23 cellular contexts compared by ENCODE assay signal in genomic region chr16:83940630-83941378, GRCh38. TPM values are rescaled to one million over a fixed set of nuclear protein-coding genes. Genes with fewer than 3 reads are reported as not detected.
DNase-seq lines count a peak whose midpoint lies in the region; ATAC-seq and TF ChIP-seq lines count a peak whose summit lies in the region.
"Had no signal": no experiment of that assay in that cellular context is flagged by ENCODE, and none has a peak within 500 bp of the region (broad histone marks: within the 10 kb centered on the region; RNA-seq: fewer than 3 reads in every experiment).

No MANE protein-coding gene starts in this region.

- H3K4me3 ChIP-seq in neutrophil (ENCODE audit: low read depth in 1 of 2, low read length in 1 of 2) = no peak overlapping the region
- H3K4me3 ChIP-seq: ascending aorta, psoas muscle had no signal

- H3K36me3 Mint-ChIP-seq in activated naive CD8-positive, alpha-beta T cell treated with anti-CD3 and anti-CD28 coated beads for 36 hours = no peaks in the 10 kb centered on the region
- H3K36me3 Mint-ChIP-seq: naive thymus-derived CD8-positive, alpha-beta T cell had no signal

- TF ChIP-seq CTCF in neutrophil (IDR thresholded peaks at IDR 0.05) = no peak

- no peaks in the 10 kb centered on the region for H3K27me3 Mint-ChIP-seq in activated naive CD8-positive, alpha-beta T cell treated with anti-CD3 and anti-CD28 coated beads for 36 hours

- H3K4me1 Mint-ChIP-seq in activated naive CD8-positive, alpha-beta T cell treated with anti-CD3 and anti-CD28 coated beads for 36 hours = peaks cover 6% of the 10 kb centered on the region

- H3K36me3 ChIP-seq in neutrophil = no peaks in the 10 kb centered on the region
- H3K36me3 ChIP-seq: ascending aorta had no signal

- no peak overlapping the region for H3K27ac Mint-ChIP-seq in activated naive CD8-positive, alpha-beta T cell treated with anti-CD3 and anti-CD28 coated beads for 36 hours
- H3K27ac Mint-ChIP-seq: activated naive CD4-positive, alpha-beta T cell treated with anti-CD3 and anti-CD28 coated beads for 36 hours; B cell; effector memory CD8-positive, alpha-beta T cell; HFFc6 had no signal

- peaks cover 15 to 16% of the 10 kb centered on the region in 2 experiments for H3K4me1 ChIP-seq in neutrophil (ENCODE audit: control insufficient read depth in 1 of 2, insufficient read depth in 1 of 2, low read depth in 1 of 2, low read length in 1 of 2)
- H3K4me1 ChIP-seq: ascending aorta, psoas muscle had no signal

- H3K9me3 ChIP-seq in neutrophil = no peaks in the 10 kb centered on the region
- H3K9me3 ChIP-seq: ascending aorta, psoas muscle had no signal

- no peak for ATAC-seq in GM21526 (IDR thresholded peaks at IDR 0.05; ENCODE audit: low FRiP score, unreplicated experiment)
- no peak for ATAC-seq in GM18909 (IDR thresholded peaks at IDR 0.05; ENCODE audit: poor library complexity, unreplicated experiment)
- ATAC-seq: activated T-cell treated with anti-CD3 and anti-CD28 coated beads, Interleukin-2, amount 50 U/mL, for 4 hours; effector memory CD8-positive, alpha-beta T cell; left colon; naive thymus-derived CD8-positive, alpha-beta T cell had no signal

- DNase-seq in NCI-H1092 treated with DMSO at 0.1 percent for 48 hours (lab: John Stamatoyannopoulos, UW) (peak; percentile 36), NCI-H1092 (lab: John Stamatoyannopoulos, UW) (no peak), NCI-H1694 (lab: John Stamatoyannopoulos, UW) (peak; percentile 37), NCI-H748 (lab: John Stamatoyannopoulos, UW; ENCODE audit: unreplicated experiment) (peak; percentile 25)
- no peak for DNase-seq in activated naive CD8-positive, alpha-beta T cell treated with anti-CD3 and anti-CD28 coated beads for 36 hours
- DNase-seq: activated naive CD4-positive, alpha-beta T cell treated with anti-CD3 and anti-CD28 coated beads for 36 hours; activated T-cell treated with anti-CD3 and anti-CD28 coated beads, Interleukin-2, amount 50 U/mL, for 4 hours; effector memory CD8-positive, alpha-beta T cell; HFFc6; KBM-7; left colon; MV-4-11; naive thymus-derived CD8-positive, alpha-beta T cell; NCI-H2227 treated with DMSO at 0.1 percent for 48 hours; psoas muscle; SHP77 treated with DMSO at 0.1 percent for 48 hours had no signal

- peak overlapping the region; percentile 20 for H3K27ac ChIP-seq in neutrophil
- H3K27ac ChIP-seq: ascending aorta, psoas muscle had no signal

- H3K4me3 Mint-ChIP-seq in activated naive CD8-positive, alpha-beta T cell treated with anti-CD3 and anti-CD28 coated beads for 36 hours = no peak overlapping the region
- H3K4me3 Mint-ChIP-seq: activated naive CD4-positive, alpha-beta T cell treated with anti-CD3 and anti-CD28 coated beads for 36 hours; activated T-cell treated with anti-CD3 and anti-CD28 coated beads, Interleukin-2, amount 50 U/mL, for 4 hours; B cell; effector memory CD8-positive, alpha-beta T cell; HFFc6; naive thymus-derived CD8-positive, alpha-beta T cell had no signal

- no peaks in the 10 kb centered on the region for H3K27me3 ChIP-seq in neutrophil
- H3K27me3 ChIP-seq: ascending aorta had no signal

- H3K9me3 Mint-ChIP-seq in activated naive CD8-positive, alpha-beta T cell treated with anti-CD3 and anti-CD28 coated beads for 36 hours = no peaks in the 10 kb centered on the region
- H3K9me3 Mint-ChIP-seq: activated naive CD4-positive, alpha-beta T cell treated with anti-CD3 and anti-CD28 coated beads for 36 hours; activated T-cell treated with anti-CD3 and anti-CD28 coated beads, Interleukin-2, amount 50 U/mL, for 4 hours; effector memory CD8-positive, alpha-beta T cell; HFFc6; naive thymus-derived CD8-positive, alpha-beta T cell had no signal

RNA-seq across cellular contexts. Expression of gene OSGIN1, which starts 12.2 kb away (rescaled TPM):
- total RNA-seq in activated naive CD8-positive, alpha-beta T cell treated with anti-CD3 and anti-CD28 coated beads for 36 hours = 1 to 10 TPM in 1 of 2 experiments, under 1 TPM in 1; 0.92 to 1.8 TPM

RNA-seq across cellular contexts. Expression of gene NECAB2, which starts 27.2 kb away (rescaled TPM):
- total RNA-seq in activated naive CD8-positive, alpha-beta T cell treated with anti-CD3 and anti-CD28 coated beads for 36 hours = not detected
- total RNA-seq: activated naive CD4-positive, alpha-beta T cell treated with anti-CD3 and anti-CD28 coated beads for 36 hours; activated T-cell treated with anti-CD3 and anti-CD28 coated beads, Interleukin-2, amount 50 U/mL, for 4 hours; ascending aorta; B cell; naive thymus-derived CD8-positive, alpha-beta T cell; OCI-LY7; psoas muscle; T-helper 2 cell treated with Interferon-gamma antibody and Interleukin-4, amounts not matched to agents 100 ng/mL and 5 ng/mL, for 36 hours had no signal

RNA-seq across cellular contexts. Expression of gene MLYCD, which starts 41.9 kb away (rescaled TPM):
- total RNA-seq in activated naive CD8-positive, alpha-beta T cell treated with anti-CD3 and anti-CD28 coated beads for 36 hours = 1 to 10 TPM; 2.4 TPM

Comparison
In these comparisons a context has a peak if more than half of its experiments do, and no peak if none do; other contexts are left out.
1. DNase-seq: peak in NCI-H1092 treated with DMSO at 0.1 percent for 48 hours (single experiment), NCI-H1694 (single experiment) and NCI-H748 (single experiment); none in NCI-H1092 (single experiment) and activated naive CD8-positive, alpha-beta T cell treated with anti-CD3 and anti-CD28 coated beads for 36 hours (single experiment).